ENCODE assay signal across 23 cellular contexts in the genomic region with DNA sequence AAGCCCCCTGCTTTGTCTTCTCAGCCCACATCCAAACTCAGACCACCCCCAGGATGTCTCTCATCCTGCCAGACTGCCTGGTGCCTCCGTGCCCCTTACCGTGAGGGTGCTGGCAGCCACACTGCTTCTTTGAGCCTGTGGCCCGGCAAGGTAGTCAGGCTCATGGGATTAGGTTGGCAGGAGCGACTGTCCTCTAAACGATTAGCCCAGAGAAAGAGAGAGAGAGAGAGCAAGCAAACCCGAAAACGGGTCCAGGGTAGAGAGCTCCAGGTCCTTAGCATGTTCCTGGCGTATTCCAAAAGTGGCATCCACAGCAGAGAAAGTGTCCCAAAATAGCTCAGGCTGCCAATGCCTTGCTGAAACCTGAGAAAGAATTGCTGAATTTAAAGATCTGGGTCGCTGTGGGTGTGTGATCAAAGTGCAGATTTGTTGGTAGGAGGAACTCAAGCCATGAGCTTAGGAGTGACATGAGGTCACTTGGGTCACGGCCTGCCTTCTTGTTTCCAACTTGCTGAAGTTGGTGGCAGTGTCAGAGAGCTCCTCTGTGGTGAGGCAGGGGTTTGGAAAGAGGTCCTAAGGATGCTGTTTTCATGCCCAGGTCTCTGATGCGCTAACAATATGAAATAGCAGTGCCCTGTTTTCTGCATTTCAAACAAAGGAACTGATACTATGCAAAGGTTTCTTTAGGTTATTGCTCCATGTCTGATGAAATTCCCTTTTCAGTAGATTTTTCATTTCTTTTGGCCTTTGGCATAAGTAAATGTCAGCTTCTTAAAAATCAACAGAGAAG.
DNase-seq lines count a peak whose midpoint lies in the region; ATAC-seq and TF ChIP-seq lines count a peak whose summit lies in the region.
"Had no signal": no experiment of that assay in that cellular context is flagged by ENCODE, and none has a peak within 500 bp of the region (broad histone marks: within the 10 kb centered on the region; RNA-seq: fewer than 3 reads in every experiment).

No MANE protein-coding gene starts in this region.

- no peak overlapping the region for H3K4me3 ChIP-seq in parathyroid adenoma (ENCODE audit: low read depth, low read length)
- H3K4me3 ChIP-seq: BLaER1, PC-9, SJCRH30 had no signal

- no peak overlapping the region for H3K4me2 ChIP-seq in parathyroid adenoma (ENCODE audit: low read length)
- H3K4me2 ChIP-seq: BLaER1, PC-9 had no signal

- peak overlapping the region; percentile 57 for H2AFZ ChIP-seq in parathyroid adenoma
- H2AFZ ChIP-seq: PC-9 had no signal

- H3K4me1 ChIP-seq in parathyroid adenoma, result no peaks in the 10 kb centered on the region

- no peaks in the 10 kb centered on the region for H3K9me3 ChIP-seq in parathyroid adenoma (ENCODE audit: control insufficient read depth, low read length)
- H3K9me3 ChIP-seq: BLaER1, SJCRH30 had no signal

- no peak for TF ChIP-seq CTCF in parathyroid adenoma (IDR thresholded peaks at IDR 0.05)

- H3K27ac ChIP-seq in angular gyrus (ENCODE audit: low read depth, low read length) (peak overlapping the region; percentile 55), parathyroid adenoma (no peak overlapping the region)
- H3K27ac ChIP-seq: BLaER1, HL-60, PC-9, SJCRH30 had no signal

- no peak overlapping the region for H3K9ac ChIP-seq in parathyroid adenoma
- H3K9ac ChIP-seq: BLaER1 had no signal

- H3K36me3 ChIP-seq in parathyroid adenoma (ENCODE audit: control insufficient read depth, insufficient read depth, low read length), result no peaks in the 10 kb centered on the region
- H3K36me3 ChIP-seq: BLaER1, SJCRH30 had no signal

- H3K27me3 ChIP-seq in parathyroid adenoma (ENCODE audit: control insufficient read depth, insufficient read depth, low read length), result no peaks in the 10 kb centered on the region
- H3K27me3 ChIP-seq: SJCRH30 had no signal

- peak; percentile 69 for ATAC-seq in left lobe of liver
- ATAC-seq in GM19463 (IDR thresholded peaks at IDR 0.05; ENCODE audit: unreplicated experiment), result no peak
- ATAC-seq: Right ventricle myocardium inferior, SK-N-SH treated with all-trans-retinoic acid at 6 μM for 48 hours had no signal

- peak; percentile 27 for DNase-seq in NOMO-1 treated with DMSO at 0.1 percent for 48 hours (lab: John Stamatoyannopoulos, UW; ENCODE audit: unreplicated experiment)
- no peak for DNase-seq in NOMO-1 (lab: John Stamatoyannopoulos, UW; ENCODE audit: unreplicated experiment in 2 of 2)
- DNase-seq in left lobe of liver (ENCODE audit: low spot score), result no peak
- no peak for DNase-seq in DMS79 (lab: John Stamatoyannopoulos, UW)
- no peak for DNase-seq in COR-L47 (lab: John Stamatoyannopoulos, UW)
- DNase-seq: CD4-positive, alpha-beta T cell; DMS53; H9; NCI-H1092 treated with DMSO at 0.1 percent for 48 hours; NCI-H1436 treated with DMSO at 0.1 percent for 48 hours; NCI-H187 treated with DMSO at 0.1 percent for 48 hours; NCI-H2171 treated with DMSO at 0.1 percent for 48 hours; NCI-H345; NCI-H510A treated with DMSO at 0.1 percent for 48 hours; PC-9; SJCRH30 had no signal

- H3K79me2 ChIP-seq in parathyroid adenoma, result no peaks in the 10 kb centered on the region
